29 cellular contexts compared by ENCODE assay signal in the genomic region with DNA sequence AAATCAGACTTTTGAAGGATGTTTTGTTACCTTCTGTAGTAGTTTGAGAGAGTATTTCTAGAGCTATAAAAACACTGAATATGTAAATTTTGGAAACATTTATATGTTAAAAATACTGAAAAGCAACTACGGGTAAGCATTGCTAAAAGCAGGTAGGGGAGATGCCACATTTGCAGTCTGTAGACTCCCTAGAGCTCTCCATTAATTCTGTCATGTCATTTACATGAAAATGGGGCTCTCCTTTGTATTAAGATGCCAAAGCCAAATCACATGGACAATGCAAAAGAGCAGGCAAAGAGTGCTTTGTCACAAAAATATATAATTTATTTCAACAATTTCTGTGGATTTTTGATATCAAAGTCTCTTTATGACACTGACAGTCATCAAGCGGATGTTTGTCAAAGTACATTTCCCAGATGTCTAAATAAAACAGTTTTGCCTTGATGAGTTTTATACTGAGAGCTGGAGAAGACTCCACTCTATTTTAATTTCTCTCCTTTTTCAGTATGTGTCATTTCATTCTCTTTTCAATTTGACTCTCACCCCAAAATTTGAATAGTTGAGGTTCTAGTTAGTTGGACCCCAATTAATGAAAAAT. TPM values are rescaled to one million over a fixed set of nuclear protein-coding genes. Genes with fewer than 3 reads are reported as not detected.
"Had no signal": no experiment of that assay in that cellular context is flagged by ENCODE, and none has a peak within 500 bp of the region (broad histone marks: within the 10 kb centered on the region; RNA-seq: fewer than 3 reads in every experiment).

No MANE protein-coding gene starts in this region.

- H3K27me3 Mint-ChIP-seq: memory B cell; stimulated activated naive B cell treated with anti-CD40 and anti-IgM and Interleukin-4, amounts not matched to agents 10 μg/mL and 1 μg/mL and 100 μg/mL, for 72 hours had no signal

- H3K4me1 Mint-ChIP-seq: activated naive CD8-positive, alpha-beta T cell treated with anti-CD3 and anti-CD28 coated beads for 36 hours; memory B cell; naive thymus-derived CD8-positive, alpha-beta T cell; stimulated activated naive B cell treated with anti-CD40 and anti-IgM and Interleukin-4, amounts not matched to agents 10 μg/mL and 1 μg/mL and 100 μg/mL, for 72 hours had no signal

- H3K9me3 ChIP-seq: adrenal gland, body of pancreas, esophagus squamous epithelium, stomach, suprapubic skin, tibial artery, upper lobe of right lung had no signal

- H3K27ac ChIP-seq: adrenal gland, body of pancreas, epithelial cell of prostate, esophagus squamous epithelium, stomach, suprapubic skin, tibial artery, upper lobe of right lung had no signal

- H3K4me3 ChIP-seq: adrenal gland, body of pancreas, esophagus squamous epithelium, heart right ventricle, stomach, suprapubic skin, tibial artery, upper lobe of right lung had no signal

- DNase-seq: activated CD4-positive, alpha-beta T cell treated with anti-CD3 and anti-CD28 coated beads for 4 hours; activated CD4-positive, alpha-beta T cell treated with anti-CD3 and anti-CD28 coated beads, Interleukin-2, amount 50 U/mL, for 4 hours; activated effector memory CD4-positive, alpha-beta T cell treated with Interleukin-2 at 50 U/mL for 16 hours; activated naive CD4-positive, alpha-beta T cell treated with anti-CD3 and anti-CD28 coated beads for 36 hours; activated naive CD8-positive, alpha-beta T cell treated with anti-CD3 and anti-CD28 coated beads for 36 hours; adrenal gland; aorta; body of pancreas; dermis blood vessel endothelial cell; effector CD4-positive, alpha-beta T cell; esophagus squamous epithelium; foreskin melanocyte; heart right ventricle; immature natural killer cell; kidney; left colon; naive thymus-derived CD8-positive, alpha-beta T cell; posterior cingulate gyrus; right cardiac atrium; stimulated activated CD4-positive, alpha-beta T cell treated with anti-CD3 and anti-CD28 coated beads, Interleukin-15, amount 100 ng/mL, for 24 hours; stimulated activated CD4-positive, alpha-beta T cell treated with anti-CD3 and anti-CD28 coated beads, Interleukin-2, amount 100 ng/mL, for 24 hours; stimulated activated naive B cell treated with anti-CD40 and anti-IgM and Interleukin-4, amounts not matched to agents 10 μg/mL and 1 μg/mL and 100 μg/mL, for 72 hours; stomach; tibial artery; upper lobe of right lung had no signal

- H3K27ac Mint-ChIP-seq: activated naive CD4-positive, alpha-beta T cell treated with anti-CD3 and anti-CD28 coated beads for 36 hours; activated naive CD8-positive, alpha-beta T cell treated with anti-CD3 and anti-CD28 coated beads for 36 hours; immature natural killer cell; memory B cell; naive thymus-derived CD8-positive, alpha-beta T cell; stimulated activated naive B cell treated with anti-CD40 and anti-IgM and Interleukin-4, amounts not matched to agents 10 μg/mL and 1 μg/mL and 100 μg/mL, for 72 hours had no signal

- H3K9me3 Mint-ChIP-seq: activated naive CD4-positive, alpha-beta T cell treated with anti-CD3 and anti-CD28 coated beads for 36 hours; immature natural killer cell had no signal

- H3K36me3 Mint-ChIP-seq: activated naive CD8-positive, alpha-beta T cell treated with anti-CD3 and anti-CD28 coated beads for 36 hours; immature natural killer cell; memory B cell; naive thymus-derived CD8-positive, alpha-beta T cell; stimulated activated naive B cell treated with anti-CD40 and anti-IgM and Interleukin-4, amounts not matched to agents 10 μg/mL and 1 μg/mL and 100 μg/mL, for 72 hours had no signal

- H3K36me3 ChIP-seq: adrenal gland, esophagus squamous epithelium, heart right ventricle, stomach, suprapubic skin, tibial artery, upper lobe of right lung had no signal

- H3K4me3 Mint-ChIP-seq: activated naive CD4-positive, alpha-beta T cell treated with anti-CD3 and anti-CD28 coated beads for 36 hours; activated naive CD8-positive, alpha-beta T cell treated with anti-CD3 and anti-CD28 coated beads for 36 hours; immature natural killer cell; memory B cell; naive thymus-derived CD8-positive, alpha-beta T cell; stimulated activated naive B cell treated with anti-CD40 and anti-IgM and Interleukin-4, amounts not matched to agents 10 μg/mL and 1 μg/mL and 100 μg/mL, for 72 hours had no signal

- H3K4me1 ChIP-seq: adrenal gland, body of pancreas, tibial artery had no signal

- ATAC-seq: body of pancreas; heart right ventricle; left colon; naive thymus-derived CD8-positive, alpha-beta T cell; right cardiac atrium; stimulated activated naive B cell treated with anti-CD40 and anti-IgM and Interleukin-4, amounts not matched to agents 10 μg/mL and 1 μg/mL and 100 μg/mL, for 72 hours; upper lobe of right lung had no signal

- H3K27me3 ChIP-seq: adrenal gland, body of pancreas, esophagus squamous epithelium, heart right ventricle, stomach, suprapubic skin, tibial artery, upper lobe of right lung had no signal

RNA-seq across cellular contexts. Expression of a gene that starts 51.8 kb away (rescaled TPM):
- total RNA-seq: activated naive CD4-positive, alpha-beta T cell treated with anti-CD3 and anti-CD28 coated beads for 36 hours; activated naive CD8-positive, alpha-beta T cell treated with anti-CD3 and anti-CD28 coated beads for 36 hours; naive thymus-derived CD8-positive, alpha-beta T cell; T-helper 2 cell treated with Interferon-gamma antibody and Interleukin-4, amounts not matched to agents 100 ng/mL and 5 ng/mL, for 36 hours had no signal
